ENCODE assay signal across 8 cellular contexts in the genomic region with DNA sequence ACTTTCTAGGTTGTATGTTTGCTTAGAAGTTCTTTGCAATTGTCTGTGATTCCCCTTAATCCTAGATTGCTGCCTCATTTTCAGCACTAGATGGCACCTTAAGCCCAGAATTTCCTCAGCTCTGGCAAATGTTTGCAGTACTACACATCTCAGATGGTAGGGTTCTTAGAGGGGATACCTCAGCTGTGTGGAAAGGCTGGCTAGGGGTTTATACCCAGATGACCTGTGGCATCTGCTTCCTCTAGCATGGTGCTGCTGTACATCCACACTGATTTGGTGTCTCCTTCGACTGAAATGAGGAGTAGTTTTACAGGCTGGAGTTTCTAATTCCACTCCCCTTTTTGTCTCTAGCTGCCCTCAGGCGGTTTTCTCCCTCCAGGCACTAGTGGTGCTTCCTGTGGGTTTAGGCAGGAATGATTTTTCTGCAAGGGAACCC. TPM values are rescaled to one million over a fixed set of nuclear protein-coding genes. Genes with fewer than 3 reads are reported as not detected.
DNase-seq lines count a peak whose midpoint lies in the region; ATAC-seq, FAIRE-seq and TF ChIP-seq lines count a peak whose summit lies in the region.

No MANE protein-coding gene starts in this region.

- H3K27ac ChIP-seq in GM12878 (ENCODE audit: control insufficient read depth, insufficient read depth): no peak overlapping the region
- H3K27ac ChIP-seq in neural cell (ENCODE audit: low read length): no peak overlapping the region
- no peak overlapping the region for H3K27ac ChIP-seq in esophagus squamous epithelium
- H3K27ac ChIP-seq in Peyer's patch: no peak overlapping the region

- H3K79me2 ChIP-seq in GM12878 (ENCODE audit: control insufficient read depth, insufficient read depth, low read length) (no peaks in the 10 kb centered on the region), neural cell (replicated peaks; ENCODE audit: insufficient read depth, low read length) (no peaks in the 10 kb centered on the region)

- no peak overlapping the region for H3K4me3 ChIP-seq in GM12864 (ENCODE audit: low read depth, low read length)
- H3K4me3 ChIP-seq in GM12878: no peak overlapping the region
- H3K4me3 ChIP-seq in neural cell (ENCODE audit: low read length): no peak overlapping the region
- no peak overlapping the region for H3K4me3 ChIP-seq in esophagus squamous epithelium
- H3K4me3 ChIP-seq in Peyer's patch: no peak overlapping the region

- intact Hi-C loops in GM12878 (cut with micrococcal nuclease; ENCODE audit: unreplicated experiment): loop anchor here (1.0 to 10.0 kb wide), 8 partner anchors 72 to 1234 kb away; no protein-coding TSS in a partner anchor
- intact Hi-C loops in left ventricle myocardium superior (cut with micrococcal nuclease): no loop called here
- intact Hi-C loops in esophagus squamous epithelium (cut with DNase I): no loop called here

- H3K4me2 ChIP-seq in GM12878 (ENCODE audit: control insufficient read depth, insufficient read depth) (no peak overlapping the region), neural cell (ENCODE audit: low read length) (no peak overlapping the region)

- no peak for TF ChIP-seq POLR2A in GM12878 (IDR thresholded peaks at IDR 0.05; ENCODE audit: low read depth, low read length)
- no peak for TF ChIP-seq POLR2A in esophagus squamous epithelium (IDR thresholded peaks at IDR 0.05)
- no peak for TF ChIP-seq POLR2A in Peyer's patch (IDR thresholded peaks at IDR 0.05)

- SMC1A ChIA-PET in GM12878 (lab: Charles Lee; ENCODE audit: uncharacterized antibody, unreplicated experiment): interaction anchor here (0.5 to 2.2 kb wide), 21 partner anchors 8 to 1234 kb away, joined by 3 to 26 read pairs (median 4); no protein-coding TSS in a partner anchor

- in situ Hi-C loops in GM12878 (cut with MboI): loop anchor here (25.0 kb wide), 1 partner anchor 1229 kb away; no protein-coding TSS in a partner anchor

- no TSS peak for BruUV-seq in GM12878 (replicated peaks; lab: Mats Ljungman, UMichigan)

- no peaks in the 10 kb centered on the region for H3K4me1 ChIP-seq in GM12878 (ENCODE audit: control insufficient read depth, insufficient read depth, low read length)
- H3K4me1 ChIP-seq in esophagus squamous epithelium: no peaks in the 10 kb centered on the region
- no peaks in the 10 kb centered on the region for H3K4me1 ChIP-seq in Peyer's patch

- H3K27me3 ChIP-seq in GM12878 (replicated peaks in 1 of 2; ENCODE audit: control insufficient read depth in 2 of 2, insufficient read depth in 2 of 2, low read length in 1 of 2): no peaks in the 10 kb centered on the region
- H3K27me3 ChIP-seq in neural cell (ENCODE audit: insufficient read depth, low read depth, low read length): no peaks in the 10 kb centered on the region
- H3K27me3 ChIP-seq in esophagus squamous epithelium: no peaks in the 10 kb centered on the region
- H3K27me3 ChIP-seq in Peyer's patch: no peaks in the 10 kb centered on the region

- H4K20me1 ChIP-seq in GM12878 (ENCODE audit: control insufficient read depth, insufficient read depth) (no peaks in the 10 kb centered on the region), neural cell (ENCODE audit: insufficient read depth) (no peaks in the 10 kb centered on the region)

- POLR2A ChIA-PET in GM12878 (lab: Charles Lee): no interaction called here

- TF ChIP-seq EP300 in GM12878 (IDR thresholded peaks at IDR 0.05; ENCODE audit: borderline replicate concordance in 1 of 2, control insufficient read depth in 1 of 2, low read depth in 2 of 2, low read length in 2 of 2): no peak
- TF ChIP-seq EP300 in neural cell (conservative IDR thresholded peaks at IDR 0.05; ENCODE audit: poor library complexity, severe bottlenecking): no peak

- H2AFZ ChIP-seq in GM12878 (ENCODE audit: control insufficient read depth, low read depth, low read length) (0 out of 2 replicates have a peak overlapping the region, but pooled peaks have one; percentile 23), neural cell (ENCODE audit: low read depth, low read length) (no peak overlapping the region)

- H3K9ac ChIP-seq in GM12878 (ENCODE audit: control insufficient read depth, insufficient read depth, low read length): no peak overlapping the region
- no peak overlapping the region for H3K9ac ChIP-seq in neural cell (ENCODE audit: low read length)

- 8% methylated on average over 2 of the region's 2 CpGs for WGBS in GM12878 (ENCODE audit: insufficient coverage, insufficient replicate concordance, low lambda C conversion rate, missing lambda C conversion rate)
- whole genome bisulfite sequencing in esophagus squamous epithelium, 2 donors: 20 to 44% methylated on average over 1 to 2 of the region's 2 CpGs

- CTCF ChIA-PET in GM12878 (lab: Yijun Ruan, JAX): interaction anchor here (0.7 to 2.3 kb wide), 24 partner anchors 9 to 1405 kb away, joined by 3 to 28 read pairs (median 4); no protein-coding TSS in a partner anchor

- peak; percentile 96 for FAIRE-seq in GM12878 (lab: Jason Lieb, UNC)

- H3K9me2 ChIP-seq in neural cell (ENCODE audit: insufficient read depth, low read length): no peaks in the 10 kb centered on the region

- no peaks in the 10 kb centered on the region for H3F3A ChIP-seq in neural cell (ENCODE audit: insufficient read depth, low read length, poor library complexity, severe bottlenecking)

- DNase-seq in GM12864 (ENCODE audit: low read depth) (peak; percentile 8), NCI-H2171 (lab: John Stamatoyannopoulos, UW) (peak; percentile 29), GM12878 (ENCODE audit: low read depth, low spot score) (peak; percentile 7), left ventricle myocardium superior (no peak), esophagus squamous epithelium (lab: John Stamatoyannopoulos, UW) (no peak), Peyer's patch (no peak)

- ATAC-seq in HG02610 (IDR thresholded peaks at IDR 0.05; ENCODE audit: unreplicated experiment) (peak; percentile 95), GM12878 (peak; percentile 99), left ventricle myocardium superior (no peak)

- RAD21 ChIA-PET in GM12878 (lab: Charles Lee; ENCODE audit: unreplicated experiment): interaction anchor here (0.9 to 3.9 kb wide), 14 partner anchors 10 to 1235 kb away, joined by 3 to 25 read pairs (median 5); no protein-coding TSS in a partner anchor

- TF ChIP-seq RAD21 in GM12878 (IDR thresholded peaks at IDR 0.05; ENCODE audit: insufficient read depth, low read depth, low read length) (peak; percentile 94), neural cell (conservative IDR thresholded peaks at IDR 0.05) (peak; percentile 83)

- H3K36me3 ChIP-seq in GM12878 (ENCODE audit: control insufficient read depth in 2 of 2, insufficient read depth in 2 of 2, low read length in 1 of 2): no peaks in the 10 kb centered on the region
- H3K36me3 ChIP-seq in neural cell (ENCODE audit: insufficient read depth, low read length): no peaks in the 10 kb centered on the region
- no peaks in the 10 kb centered on the region for H3K36me3 ChIP-seq in esophagus squamous epithelium
- no peaks in the 10 kb centered on the region for H3K36me3 ChIP-seq in Peyer's patch

- peak; percentile 45 for TF ChIP-seq CTCF in GM12864 (IDR thresholded peaks at IDR 0.05; ENCODE audit: low read depth, low read length, missing control alignments)
- peak; percentile 45 to 69 (median 53); a peak in 4 of 6 replicates for TF ChIP-seq CTCF in GM12878 (IDR thresholded peaks at IDR 0.05 in 2 of 3, conservative IDR thresholded peaks at IDR 0.05 in 1 of 3; ENCODE audit: control insufficient read depth in 2 of 3, extremely low read depth in 1 of 3, insufficient read depth in 1 of 3, low read depth in 3 of 3, low read length in 3 of 3)
- TF ChIP-seq CTCF in neural cell (IDR thresholded peaks at IDR 0.05; ENCODE audit: poor library complexity, severe bottlenecking): peak; percentile 77
- TF ChIP-seq CTCF in esophagus squamous epithelium (IDR thresholded peaks at IDR 0.05): no peak
- TF ChIP-seq CTCF in Peyer's patch (IDR thresholded peaks at IDR 0.05): peak in 1 of 6 experiments; percentile 9

- H3K9me3 ChIP-seq in GM12878 (replicated peaks; ENCODE audit: control insufficient read depth, insufficient read depth, low read length) (no peaks in the 10 kb centered on the region), neural cell (ENCODE audit: low read length) (no peaks in the 10 kb centered on the region), esophagus squamous epithelium (no peaks in the 10 kb centered on the region), Peyer's patch (peaks cover 0 to 3% (median 0%) of the 10 kb centered on the region in 4 donors)

TF ChIP-seq in GM12878, 131 proteins besides CTCF, POLR2A, EP300 and RAD21 (continues in another document):
- no peak for TF ChIP-seq ZBED1 (IDR thresholded peaks at IDR 0.05; ENCODE audit: borderline replicate concordance)
- TF ChIP-seq CBX3 (IDR thresholded peaks at IDR 0.05; ENCODE audit: borderline replicate concordance, low read depth): no peak
- peak; percentile 64; the same call in 1 of the 2 replicates for TF ChIP-seq SMC3 (IDR thresholded peaks at IDR 0.05; ENCODE audit: borderline replicate concordance, low read length)
- TF ChIP-seq CREM (IDR thresholded peaks at IDR 0.05; ENCODE audit: low read depth): no peak

TF ChIP-seq in neural cell, 6 proteins besides CTCF, POLR2A, EP300 and RAD21:
- TF ChIP-seq SMC3 (conservative IDR thresholded peaks at IDR 0.05; ENCODE audit: poor library complexity) (peak; percentile 79), MXI1 (conservative IDR thresholded peaks at IDR 0.05; ENCODE audit: poor library complexity, severe bottlenecking) (no peak), POLR2AphosphoS5 (IDR thresholded peaks at IDR 0.05) (no peak), EZH2 (IDR thresholded peaks at IDR 0.05; ENCODE audit: borderline replicate concordance, insufficient read depth, low read length, poor library complexity, severe bottlenecking) (no peak)

RNA-seq across cellular contexts. Expression of gene ASB17, which starts 23.5 kb away (rescaled TPM):
- not detected in 2 replicates for total RNA-seq in GM12878 (2013; cell fraction: nucleolus; rRNA removed)
- total RNA-seq in GM12878 (2014; rRNA removed) (not detected in 2 replicates), GM12878 (2014; rRNA removed; fragmentation: Illumina TruSeq; extraction: Trizol) (not detected in 2 replicates), GM12878 (2021) (not detected in 2 replicates), left ventricle myocardium superior (not detected), esophagus squamous epithelium (not detected), Peyer's patch (not detected)
- not detected for polyA plus RNA-seq in GM12878 (2011; ENCODE audit: low read depth)
- polyA plus RNA-seq in GM12878 (2011; rRNA removed) (not detected in 2 replicates), GM12878 (2014; fragmentation: Illumina TruSeq; extraction: Trizol) (not detected in 2 replicates), GM12878 (2014; fragmentation: Nextera tagmentation; extraction: Ambion mirVana) (under 1 TPM in 1 of 2 experiments, not detected in 1; 0.05 TPM), GM12878 (2014; rRNA removed) (not detected in 2 replicates), GM12878 (2016; fragmentation: Nextera tagmentation; extraction: Ambion mirVana) (not detected), neural cell (not detected in 2 replicates)
- polyA plus RNA-seq in GM12878 (2011; cell fraction: cytosol; rRNA removed): not detected in 2 replicates
- not detected in 2 replicates for polyA plus RNA-seq in GM12878 (2011; cell fraction: nucleus; rRNA removed)
- polyA plus RNA-seq in GM12878 (2012): not detected in 2 replicates
- polyA minus RNA-seq in GM12878 (2011; rRNA and poly(A)+ RNA removed): not detected in 2 replicates
- not detected in 2 replicates for polyA minus RNA-seq in GM12878 (2011; cell fraction: cytosol; rRNA and poly(A)+ RNA removed)
- not detected in 2 replicates for polyA minus RNA-seq in GM12878 (2011; cell fraction: nucleus; rRNA and poly(A)+ RNA removed)
- polyA minus RNA-seq in neural cell: not detected in 2 replicates

Comparison
In these comparisons a context has a peak if more than half of its experiments do, and no peak if none do; other contexts are left out.
1. DNase-seq: peak in GM12864 (single experiment), NCI-H2171 (single experiment) and GM12878 (single experiment); none in left ventricle myocardium superior (single experiment), esophagus squamous epithelium (single experiment) and Peyer's patch (0 of 3).
2. CTCF ChIP-seq: peak in GM12864 (single experiment), GM12878 (3 of 3) and neural cell (single experiment); none in esophagus squamous epithelium (0 of 6).